ENCODE assay signal across 1 cellular context in the genomic region with DNA sequence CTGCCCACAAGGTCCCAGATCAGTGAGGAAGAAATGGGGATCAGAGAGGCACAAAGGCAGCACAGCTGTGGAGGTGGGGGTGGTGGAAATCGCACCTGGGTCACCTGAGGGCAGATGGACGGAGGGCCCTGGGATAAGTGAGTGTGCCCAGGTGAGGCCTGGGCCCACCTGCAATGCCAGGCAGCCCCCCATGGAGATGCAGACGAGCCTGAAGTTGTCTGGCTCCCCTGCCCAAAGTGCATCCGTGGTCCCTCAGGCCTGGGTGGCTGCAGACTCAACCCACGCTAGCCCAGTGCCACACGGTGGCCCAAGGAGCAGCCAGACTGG.
TF ChIP-seq lines count a peak whose summit lies in the region.

No MANE protein-coding gene starts in this region.

TF ChIP-seq in IMR-90, 13 proteins besides CTCF, POLR2A, EP300 and RAD21 (continued from another document):
- TF ChIP-seq, protein P1, sequence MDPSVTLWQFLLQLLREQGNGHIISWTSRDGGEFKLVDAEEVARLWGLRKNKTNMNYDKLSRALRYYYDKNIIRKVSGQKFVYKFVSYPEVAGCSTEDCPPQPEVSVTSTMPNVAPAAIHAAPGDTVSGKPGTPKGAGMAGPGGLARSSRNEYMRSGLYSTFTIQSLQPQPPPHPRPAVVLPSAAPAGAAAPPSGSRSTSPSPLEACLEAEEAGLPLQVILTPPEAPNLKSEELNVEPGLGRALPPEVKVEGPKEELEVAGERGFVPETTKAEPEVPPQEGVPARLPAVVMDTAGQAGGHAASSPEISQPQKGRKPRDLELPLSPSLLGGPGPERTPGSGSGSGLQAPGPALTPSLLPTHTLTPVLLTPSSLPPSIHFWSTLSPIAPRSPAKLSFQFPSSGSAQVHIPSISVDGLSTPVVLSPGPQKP (IDR thresholded peaks at IDR 0.05; ENCODE audit: borderline replicate concordance, low read depth, low read length), result no peak
- TF ChIP-seq, protein P2, sequence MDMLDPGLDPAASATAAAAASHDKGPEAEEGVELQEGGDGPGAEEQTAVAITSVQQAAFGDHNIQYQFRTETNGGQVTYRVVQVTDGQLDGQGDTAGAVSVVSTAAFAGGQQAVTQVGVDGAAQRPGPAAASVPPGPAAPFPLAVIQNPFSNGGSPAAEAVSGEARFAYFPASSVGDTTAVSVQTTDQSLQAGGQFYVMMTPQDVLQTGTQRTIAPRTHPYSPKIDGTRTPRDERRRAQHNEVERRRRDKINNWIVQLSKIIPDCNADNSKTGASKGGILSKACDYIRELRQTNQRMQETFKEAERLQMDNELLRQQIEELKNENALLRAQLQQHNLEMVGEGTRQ (IDR thresholded peaks at IDR 0.05; ENCODE audit: low read depth, low read length), result no peak
- TF ChIP-seq CHD1 (IDR thresholded peaks at IDR 0.05; ENCODE audit: low read depth, low read length) (no peak), RFX5 (IDR thresholded peaks at IDR 0.05; ENCODE audit: low read depth, low read length) (no peak), SMC3 (IDR thresholded peaks at IDR 0.05; ENCODE audit: low read depth, low read length) (no peak), BHLHE40 (IDR thresholded peaks at IDR 0.05; ENCODE audit: low read depth, low read length) (no peak), NFE2L2 (IDR thresholded peaks at IDR 0.05; ENCODE audit: low read depth, low read length) (no peak), MXI1 (IDR thresholded peaks at IDR 0.05; ENCODE audit: borderline replicate concordance, low read depth, low read length) (no peak), FOS (IDR thresholded peaks at IDR 0.05; ENCODE audit: low read depth, low read length) (no peak)
